ENCODE assay signal across 9 cellular contexts in genomic region chr10:31157125-31157983, GRCh38.
DNase-seq lines count a peak whose midpoint lies in the region; ATAC-seq, FAIRE-seq and TF ChIP-seq lines count a peak whose summit lies in the region.
"Had no signal": no experiment of that assay in that cellular context is flagged by ENCODE, and none has a peak within 500 bp of the region (broad histone marks: within the 10 kb centered on the region; RNA-seq: fewer than 3 reads in every experiment).

No MANE protein-coding gene starts in this region.

- intact Hi-C loops in heart left ventricle (cut with DNase I) (loop anchor here in 4 of 10 donors (5.0 to 10.0 kb wide), 5 partner anchors 125 to 465 kb away; partner anchors contain the start of genes ZEB1 (in 1 of the 4) and ZNF438 (in 1 of the 4)), sigmoid colon (cut with DNase I) (no loop called here)

- H3K36me3 ChIP-seq in heart left ventricle (no peaks in the 10 kb centered on the region), sigmoid colon (no peaks in the 10 kb centered on the region)

- TF ChIP-seq CTCF in heart left ventricle (IDR thresholded peaks at IDR 0.05), result no peak
- no peak for TF ChIP-seq CTCF in sigmoid colon (IDR thresholded peaks at IDR 0.05)

- 17 to 33% (median 25%) methylated on average over 18 of the region's 18 CpGs for WGBS in heart left ventricle, 4 donors
- 68 to 69% methylated on average over 18 of the region's 18 CpGs for whole genome bisulfite sequencing in sigmoid colon, 2 donors

- no peak for TF ChIP-seq EP300 in sigmoid colon (IDR thresholded peaks at IDR 0.05)

- H3K4me1 ChIP-seq in heart left ventricle, result peaks cover 3 to 36% (median 30%) of the 10 kb centered on the region in 12 donors
- peaks cover 0 to 12% (median 9%) of the 10 kb centered on the region in 4 donors for H3K4me1 ChIP-seq in sigmoid colon
- H3K4me1 ChIP-seq: foreskin keratinocyte had no signal

- no peak for FAIRE-seq in GM12892 (lab: Jason Lieb, UNC)

- TF ChIP-seq POLR2A in heart left ventricle (IDR thresholded peaks at IDR 0.05), result no peak
- no peak for TF ChIP-seq POLR2A in sigmoid colon (IDR thresholded peaks at IDR 0.05)
- TF ChIP-seq POLR2A in GM12892 (IDR thresholded peaks at IDR 0.05; ENCODE audit: low read depth, low read length), result no peak

- H3K9me3 ChIP-seq in heart left ventricle (peaks cover 0 to 12% (median 2%) of the 10 kb centered on the region in 12 donors), sigmoid colon (no peaks in the 10 kb centered on the region)

- H3K27me3 ChIP-seq in heart left ventricle (no peaks in the 10 kb centered on the region), sigmoid colon (no peaks in the 10 kb centered on the region)

- peak; percentile 17 for DNase-seq in ELR (ENCODE audit: low read depth)
- DNase-seq in SHP77 treated with DMSO at 0.1 percent for 48 hours (lab: John Stamatoyannopoulos, UW), result peak; percentile 67
- DNase-seq in heart left ventricle, result peak; percentile 82 to 87 (median 86)
- peak; percentile 81 for DNase-seq in sigmoid colon
- no peak for DNase-seq in GDM1 (lab: John Stamatoyannopoulos, UW)
- no peak for DNase-seq in GM12892 (ENCODE audit: insufficient read length)
- DNase-seq: foreskin keratinocyte had no signal

- ATAC-seq in heart left ventricle (peak; percentile 77 to 93 (median 90)), HG02678 (IDR thresholded peaks at IDR 0.05; ENCODE audit: unreplicated experiment) (no peak), HG03139 (IDR thresholded peaks at IDR 0.05; ENCODE audit: unreplicated experiment) (no peak)
- ATAC-seq: foreskin keratinocyte had no signal

- H3K27ac ChIP-seq in heart left ventricle (peak overlapping the region; percentile 12 to 83 (median 76)), sigmoid colon (peak overlapping the region; percentile 41 to 60 (median 54))
- H3K27ac ChIP-seq: foreskin keratinocyte had no signal

- H3K4me3 ChIP-seq in heart left ventricle, result peak overlapping the region in 3 of 12 donors; percentile 0 to 12 (median 6)
- H3K4me3 ChIP-seq in sigmoid colon, result peak overlapping the region in 1 of 4 donors; percentile 4

Comparison
In these comparisons a context has a peak if more than half of its experiments do, and no peak if none do; other contexts are left out.
1. DNase-seq: peak in ELR (single experiment), SHP77 treated with DMSO at 0.1 percent for 48 hours (single experiment), heart left ventricle (5 of 5) and sigmoid colon (single experiment); none in GDM1 (single experiment) and GM12892 (single experiment).
2. ATAC-seq: peak in heart left ventricle (4 of 4); none in HG02678 (single experiment) and HG03139 (single experiment).